ENCODE assay signal across 1 cellular context in the genomic region with DNA sequence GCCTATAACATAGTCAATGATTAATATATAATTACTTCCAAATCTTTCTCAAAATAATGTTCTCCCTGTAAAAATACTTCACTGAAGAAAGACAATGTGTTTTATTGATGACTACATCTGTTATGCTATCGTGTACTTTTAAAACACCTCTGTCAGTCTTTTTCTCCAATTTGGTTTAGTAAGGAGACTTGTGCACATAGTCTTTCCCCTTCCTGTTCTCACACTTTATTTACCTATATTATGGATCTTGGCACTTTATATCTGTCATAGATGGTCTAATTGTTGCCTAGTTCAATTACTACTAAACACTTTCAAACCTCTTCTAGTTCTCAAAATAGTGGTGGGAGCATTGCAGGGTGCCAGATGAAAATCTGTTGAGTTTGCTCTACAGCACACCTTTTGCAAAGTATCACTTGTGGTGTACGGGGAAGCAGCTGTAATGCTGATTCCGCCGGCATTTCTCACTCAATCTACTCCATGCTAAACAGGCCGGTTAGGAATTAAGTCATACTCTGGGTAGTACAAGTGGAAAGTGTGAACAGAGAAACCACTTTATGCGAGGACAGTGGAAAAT.
TF ChIP-seq lines count a peak whose summit lies in the region.

No MANE protein-coding gene starts in this region.

TF ChIP-seq in GM12878, 131 proteins besides CTCF, POLR2A, EP300 and RAD21 (continued from another document):
- TF ChIP-seq USF2 (IDR thresholded peaks at IDR 0.05; ENCODE audit: borderline replicate concordance, low read depth, low read length) (no peak), STAT3 (IDR thresholded peaks at IDR 0.05; ENCODE audit: low read depth, low read length) (no peak), CHD1 (IDR thresholded peaks at IDR 0.05; ENCODE audit: low read depth, low read length) (no peak), NFYA (IDR thresholded peaks at IDR 0.05; ENCODE audit: borderline replicate concordance, low read depth, low read length) (no peak), SIX5 (IDR thresholded peaks at IDR 0.05; ENCODE audit: low read depth, low read length, severe bottlenecking) (no peak), CREB1 (IDR thresholded peaks at IDR 0.05; ENCODE audit: low read depth) (no peak), CREM (IDR thresholded peaks at IDR 0.05; ENCODE audit: low read depth) (no peak), HSF1 (IDR thresholded peaks at IDR 0.05; ENCODE audit: low read depth, low read length) (no peak), RAD51 (IDR thresholded peaks at IDR 0.05) (no peak), ZNF622 (IDR thresholded peaks at IDR 0.05) (no peak), ATF3 (IDR thresholded peaks at IDR 0.05; ENCODE audit: borderline replicate concordance, extremely low read depth, low read depth, low read length) (no peak), ZNF274 (IDR thresholded peaks at IDR 0.05; ENCODE audit: insufficient read depth, insufficient read length) (no peak), RUNX3 (IDR thresholded peaks at IDR 0.05; ENCODE audit: low read length) (no peak), ZNF217 (IDR thresholded peaks at IDR 0.05) (no peak)
- TF ChIP-seq, protein P1, sequence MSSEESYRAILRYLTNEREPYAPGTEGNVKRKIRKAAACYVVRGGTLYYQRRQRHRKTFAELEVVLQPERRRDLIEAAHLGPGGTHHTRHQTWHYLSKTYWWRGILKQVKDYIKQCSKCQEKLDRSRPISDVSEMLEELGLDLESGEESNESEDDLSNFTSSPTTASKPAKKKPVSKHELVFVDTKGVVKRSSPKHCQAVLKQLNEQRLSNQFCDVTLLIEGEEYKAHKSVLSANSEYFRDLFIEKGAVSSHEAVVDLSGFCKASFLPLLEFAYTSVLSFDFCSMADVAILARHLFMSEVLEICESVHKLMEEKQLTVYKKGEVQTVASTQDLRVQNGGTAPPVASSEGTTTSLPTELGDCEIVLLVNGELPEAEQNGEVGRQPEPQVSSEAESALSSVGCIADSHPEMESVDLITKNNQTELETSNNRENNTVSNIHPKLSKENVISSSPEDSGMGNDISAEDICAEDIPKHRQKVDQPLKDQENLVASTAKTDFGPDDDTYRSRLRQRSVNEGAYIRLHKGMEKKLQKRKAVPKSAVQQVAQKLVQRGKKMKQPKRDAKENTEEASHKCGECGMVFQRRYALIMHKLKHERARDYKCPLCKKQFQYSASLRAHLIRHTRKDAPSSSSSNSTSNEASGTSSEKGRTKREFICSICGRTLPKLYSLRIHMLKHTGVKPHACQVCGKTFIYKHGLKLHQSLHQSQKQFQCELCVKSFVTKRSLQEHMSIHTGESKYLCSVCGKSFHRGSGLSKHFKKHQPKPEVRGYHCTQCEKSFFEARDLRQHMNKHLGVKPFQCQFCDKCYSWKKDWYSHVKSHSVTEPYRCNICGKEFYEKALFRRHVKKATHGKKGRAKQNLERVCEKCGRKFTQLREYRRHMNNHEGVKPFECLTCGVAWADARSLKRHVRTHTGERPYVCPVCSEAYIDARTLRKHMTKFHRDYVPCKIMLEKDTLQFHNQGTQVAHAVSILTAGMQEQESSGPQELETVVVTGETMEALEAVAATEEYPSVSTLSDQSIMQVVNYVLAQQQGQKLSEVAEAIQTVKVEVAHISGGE (CRISPR knock-in tag; IDR thresholded peaks at IDR 0.05), result no peak
- TF ChIP-seq, protein P2, sequence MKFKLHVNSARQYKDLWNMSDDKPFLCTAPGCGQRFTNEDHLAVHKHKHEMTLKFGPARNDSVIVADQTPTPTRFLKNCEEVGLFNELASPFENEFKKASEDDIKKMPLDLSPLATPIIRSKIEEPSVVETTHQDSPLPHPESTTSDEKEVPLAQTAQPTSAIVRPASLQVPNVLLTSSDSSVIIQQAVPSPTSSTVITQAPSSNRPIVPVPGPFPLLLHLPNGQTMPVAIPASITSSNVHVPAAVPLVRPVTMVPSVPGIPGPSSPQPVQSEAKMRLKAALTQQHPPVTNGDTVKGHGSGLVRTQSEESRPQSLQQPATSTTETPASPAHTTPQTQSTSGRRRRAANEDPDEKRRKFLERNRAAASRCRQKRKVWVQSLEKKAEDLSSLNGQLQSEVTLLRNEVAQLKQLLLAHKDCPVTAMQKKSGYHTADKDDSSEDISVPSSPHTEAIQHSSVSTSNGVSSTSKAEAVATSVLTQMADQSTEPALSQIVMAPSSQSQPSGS (IDR thresholded peaks at IDR 0.05; ENCODE audit: low read length), result no peak
- TF ChIP-seq, protein P3, sequence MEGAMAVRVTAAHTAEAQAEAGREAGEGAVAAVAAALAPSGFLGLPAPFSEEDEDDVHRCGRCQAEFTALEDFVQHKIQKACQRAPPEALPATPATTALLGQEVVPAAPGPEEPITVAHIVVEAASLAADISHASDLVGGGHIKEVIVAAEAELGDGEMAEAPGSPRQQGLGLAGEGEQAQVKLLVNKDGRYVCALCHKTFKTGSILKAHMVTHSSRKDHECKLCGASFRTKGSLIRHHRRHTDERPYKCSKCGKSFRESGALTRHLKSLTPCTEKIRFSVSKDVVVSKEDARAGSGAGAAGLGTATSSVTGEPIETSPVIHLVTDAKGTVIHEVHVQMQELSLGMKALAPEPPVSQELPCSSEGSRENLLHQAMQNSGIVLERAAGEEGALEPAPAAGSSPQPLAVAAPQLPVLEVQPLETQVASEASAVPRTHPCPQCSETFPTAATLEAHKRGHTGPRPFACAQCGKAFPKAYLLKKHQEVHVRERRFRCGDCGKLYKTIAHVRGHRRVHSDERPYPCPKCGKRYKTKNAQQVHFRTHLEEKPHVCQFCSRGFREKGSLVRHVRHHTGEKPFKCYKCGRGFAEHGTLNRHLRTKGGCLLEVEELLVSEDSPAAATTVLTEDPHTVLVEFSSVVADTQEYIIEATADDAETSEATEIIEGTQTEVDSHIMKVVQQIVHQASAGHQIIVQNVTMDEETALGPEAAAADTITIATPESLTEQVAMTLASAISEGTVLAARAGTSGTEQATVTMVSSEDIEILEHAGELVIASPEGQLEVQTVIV (IDR thresholded peaks at IDR 0.05; ENCODE audit: borderline replicate concordance, partially characterized antibody), result no peak
- TF ChIP-seq, protein P4, sequence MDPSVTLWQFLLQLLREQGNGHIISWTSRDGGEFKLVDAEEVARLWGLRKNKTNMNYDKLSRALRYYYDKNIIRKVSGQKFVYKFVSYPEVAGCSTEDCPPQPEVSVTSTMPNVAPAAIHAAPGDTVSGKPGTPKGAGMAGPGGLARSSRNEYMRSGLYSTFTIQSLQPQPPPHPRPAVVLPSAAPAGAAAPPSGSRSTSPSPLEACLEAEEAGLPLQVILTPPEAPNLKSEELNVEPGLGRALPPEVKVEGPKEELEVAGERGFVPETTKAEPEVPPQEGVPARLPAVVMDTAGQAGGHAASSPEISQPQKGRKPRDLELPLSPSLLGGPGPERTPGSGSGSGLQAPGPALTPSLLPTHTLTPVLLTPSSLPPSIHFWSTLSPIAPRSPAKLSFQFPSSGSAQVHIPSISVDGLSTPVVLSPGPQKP (IDR thresholded peaks at IDR 0.05; ENCODE audit: low read depth, low read length), result no peak
TF ChIP-seq in GM12878: peak in this region for 0.
